ENCODE assay signal across 22 cellular contexts in genomic region chr4:8655411-8656184, GRCh38.
"Had no signal": no experiment of that assay in that cellular context is flagged by ENCODE, and none has a peak within 500 bp of the region (broad histone marks: within the 10 kb centered on the region; RNA-seq: fewer than 3 reads in every experiment).

No MANE protein-coding gene starts in this region.

- DNase-seq: activated CD4-positive, alpha-beta memory T cell treated with anti-CD3 and anti-CD28 coated beads for 36 hours; activated CD4-positive, alpha-beta T cell treated with anti-CD3 and anti-CD28 coated beads for 48 hours; activated effector memory CD4-positive, alpha-beta T cell treated with anti-CD3 and anti-CD28 coated beads, Interleukin-2, amount 50 U/mL, for 16 hours; activated T-cell treated with anti-CD3 and anti-CD28 coated beads, Interleukin-2, amount 50 U/mL, for 48 hours; anterior cingulate cortex; caudate nucleus; hypothalamus; lower lobe of right lung; mesendoderm; naive B cell; retina; stimulated activated CD4-positive, alpha-beta T cell treated with anti-CD3 and anti-CD28 coated beads, Interleukin-2, amount 100 ng/mL, for 48 hours; stimulated activated CD8-positive, alpha-beta memory T cell treated with anti-CD3 and anti-CD28 coated beads, Interleukin-4, amount 100 ng/mL, for 48 hours; stimulated activated naive B cell treated with anti-CD40 and anti-IgM and Interleukin-4, amounts not matched to agents 10 μg/mL and 1 μg/mL and 100 μg/mL, for 72 hours; T-helper 9 cell; testis had no signal

- H3K4me3 Mint-ChIP-seq: activated CD4-positive, alpha-beta memory T cell treated with anti-CD3 and anti-CD28 coated beads for 36 hours; activated naive CD4-positive, alpha-beta T cell treated with anti-CD3 and anti-CD28 coated beads, Interleukin-2, amount 50 U/mL, for 24 hours; brain; neural crest cell; stimulated activated naive B cell treated with anti-CD40 and anti-IgM and Interleukin-4, amounts not matched to agents 10 μg/mL and 1 μg/mL and 100 μg/mL, for 72 hours had no signal

- FAIRE-seq: islet of Langerhans had no signal

- H3K9me3 ChIP-seq: lower lobe of right lung, testis had no signal

- H3K27me3 ChIP-seq: testis had no signal

- H3K4me3 ChIP-seq: gastroesophageal sphincter, lower lobe of right lung, testis had no signal

- H3K36me3 ChIP-seq: gastroesophageal sphincter, lower lobe of right lung had no signal

- ATAC-seq: gastroesophageal sphincter; lower lobe of right lung; stimulated activated naive B cell treated with anti-CD40 and anti-IgM and Interleukin-4, amounts not matched to agents 10 μg/mL and 1 μg/mL and 100 μg/mL, for 72 hours had no signal

- H3K4me1 ChIP-seq: gastroesophageal sphincter, lower lobe of right lung, testis had no signal

- H3K27ac ChIP-seq: gastroesophageal sphincter, lower lobe of right lung, testis had no signal

- H3K4me1 Mint-ChIP-seq: activated naive CD4-positive, alpha-beta T cell treated with anti-CD3 and anti-CD28 coated beads, Interleukin-2, amount 50 U/mL, for 24 hours; brain; neural crest cell; stimulated activated naive B cell treated with anti-CD40 and anti-IgM and Interleukin-4, amounts not matched to agents 10 μg/mL and 1 μg/mL and 100 μg/mL, for 72 hours had no signal

- H3K27ac Mint-ChIP-seq: activated CD4-positive, alpha-beta memory T cell treated with anti-CD3 and anti-CD28 coated beads for 36 hours; activated naive CD4-positive, alpha-beta T cell treated with anti-CD3 and anti-CD28 coated beads, Interleukin-2, amount 50 U/mL, for 24 hours; brain; naive B cell; progenitor cell of endocrine pancreas; stimulated activated naive B cell treated with anti-CD40 and anti-IgM and Interleukin-4, amounts not matched to agents 10 μg/mL and 1 μg/mL and 100 μg/mL, for 72 hours had no signal

- H3K36me3 Mint-ChIP-seq: activated CD4-positive, alpha-beta memory T cell treated with anti-CD3 and anti-CD28 coated beads for 36 hours; activated naive CD4-positive, alpha-beta T cell treated with anti-CD3 and anti-CD28 coated beads, Interleukin-2, amount 50 U/mL, for 24 hours; brain; naive B cell had no signal
